9 cellular contexts compared by ENCODE assay signal in genomic region chr17:4789951-4790704, GRCh38. TPM values are rescaled to one million over a fixed set of nuclear protein-coding genes. Genes with fewer than 3 reads are reported as not detected.
DNase-seq lines count a peak whose midpoint lies in the region; ATAC-seq and TF ChIP-seq lines count a peak whose summit lies in the region.
"Had no signal": no experiment of that assay in that cellular context is flagged by ENCODE, and none has a peak within 500 bp of the region (broad histone marks: within the 10 kb centered on the region; RNA-seq: fewer than 3 reads in every experiment).

No MANE protein-coding gene starts in this region.

- TF ChIP-seq POLR2A in lower leg skin (IDR thresholded peaks at IDR 0.05) = peak in 1 of 2 donors; percentile 48

- DNase-seq in AG09319 (ENCODE audit: extremely low read depth, low read depth) (peak; percentile 64), NCI-H524 treated with DMSO at 0.1 percent for 48 hours (lab: John Stamatoyannopoulos, UW) (peak; percentile 12), dermis blood vessel endothelial cell (peak; percentile 88), lower leg skin (ENCODE audit: low spot score in 2 of 2) (peak; percentile 78 to 96)
- peak; percentile 59 to 72 for DNase-seq in activated CD4-positive, alpha-beta T cell treated with anti-CD3 and anti-CD28 coated beads, Interleukin-2, amount 50 U/mL, for 24 hours (ENCODE audit: low read depth in 1 of 2, low spot score in 1 of 2)
- DNase-seq in stimulated activated CD4-positive, alpha-beta T cell treated with anti-CD3 and anti-CD28 coated beads, Interleukin-4, amount 100 ng/mL, for 24 hours = peak; percentile 83

- ATAC-seq in GM18868 (IDR thresholded peaks at IDR 0.05; ENCODE audit: unreplicated experiment) (peak; percentile 87), HG03135 (IDR thresholded peaks at IDR 0.05; ENCODE audit: unreplicated experiment) (peak; percentile 86)

- peak; percentile 65 for TF ChIP-seq CTCF in AG09319 (IDR thresholded peaks at IDR 0.05; ENCODE audit: low read depth, low read length)
- TF ChIP-seq CTCF in lower leg skin (IDR thresholded peaks at IDR 0.05) = peak in 1 of 3 donors; percentile 23

- intact Hi-C loops in lower leg skin (cut with DNase I; ENCODE audit: low total_unique reads) = loop anchor here (5.0 kb wide), 2 partner anchors 53 to 92 kb away; partner anchors contain the start of genes CXCL16 and ZMYND15

- peak overlapping the region; percentile 43 for H3K4me3 ChIP-seq in lower leg skin (ENCODE audit: low read depth, poor library complexity, severe bottlenecking)

- WGBS in lower leg skin, 2 donors = 0 to 1% methylated on average over 24 to 49 of the region's 91 CpGs

RNA-seq across cellular contexts. Expression of gene GLTPD2, which starts 1.4 kb away (rescaled TPM):
- not detected in 2 replicates for total RNA-seq in dermis blood vessel endothelial cell
- total RNA-seq in lower leg skin = 1 to 10 TPM in 1 of 4 donors, not detected in 3; 1.2 TPM
- total RNA-seq: T-helper 2 cell treated with Interferon-gamma antibody and Interleukin-4, amounts not matched to agents 100 ng/mL and 5 ng/mL, for 36 hours had no signal

RNA-seq across cellular contexts. Expression of gene VMO1, which starts 4.0 kb away (rescaled TPM):
- 0.51 TPM in 1 of 2 replicates, not detected in the other for total RNA-seq in dermis blood vessel endothelial cell
- total RNA-seq in lower leg skin = 1 to 10 TPM in 3 of 4 donors, not detected in 1; 2.2 to 9.9 (median 5.3) TPM

RNA-seq across cellular contexts. Expression of gene PSMB6, which starts 5.8 kb away (rescaled TPM):
- 157 and 202 TPM in 2 replicates for total RNA-seq in dermis blood vessel endothelial cell
- total RNA-seq in lower leg skin = 100 to 1,000 TPM; 103 to 207 (median 177) TPM

RNA-seq across cellular contexts. Expression of gene PLD2, which starts 16.8 kb away (rescaled TPM):
- total RNA-seq in dermis blood vessel endothelial cell (35.1 and 47.2 TPM in 2 replicates), lower leg skin (10 to 100 TPM; 40.1 to 78.8 (median 56.3) TPM)

Comparison
In these comparisons a context has a peak if more than half of its experiments do, and no peak if none do; other contexts are left out.
1. Peak in every context shown above with its lines: DNase-seq, ATAC-seq and H3K4me3 ChIP-seq.
2. DNase-seq: peak in every context shown above with its lines; median percentile 88 in dermis blood vessel endothelial cell; 87 in lower leg skin; 83 in stimulated activated CD4-positive, alpha-beta T cell treated with anti-CD3 and anti-CD28 coated beads, Interleukin-4, amount 100 ng/mL, for 24 hours; 66 in activated CD4-positive, alpha-beta T cell treated with anti-CD3 and anti-CD28 coated beads, Interleukin-2, amount 50 U/mL, for 24 hours; 64 in AG09319; 12 in NCI-H524 treated with DMSO at 0.1 percent for 48 hours.